ENCODE assay signal across 1 cellular context in genomic region chr16:89572478-89573205, GRCh38.
TF ChIP-seq lines count a peak whose summit lies in the region.

No MANE protein-coding gene starts in this region.

TF ChIP-seq in HepG2, 621 proteins besides CTCF, POLR2A, EP300 and RAD21 (continued from another document and continues in another):
- TF ChIP-seq ZNF281 (CRISPR knock-in tag; IDR thresholded peaks at IDR 0.05; ENCODE audit: borderline replicate concordance), result peak; percentile 91
- peak; percentile 97 for TF ChIP-seq ZNF687 (CRISPR knock-in tag; IDR thresholded peaks at IDR 0.05)
- TF ChIP-seq PBX3 (CRISPR knock-in tag; IDR thresholded peaks at IDR 0.05; ENCODE audit: borderline replicate concordance), result no peak
- TF ChIP-seq HDAC2 (CRISPR knock-in tag; IDR thresholded peaks at IDR 0.05), result 0 out of 2 replicates have a peak, but pooled peaks have one; percentile 87
- no peak for TF ChIP-seq HNRNPH1 (optimal IDR thresholded peaks at IDR 0.05; ENCODE audit: low read depth, low read length)
- peak; percentile 29; the same call in 1 of the 2 replicates for TF ChIP-seq ISL2 (CRISPR knock-in tag; IDR thresholded peaks at IDR 0.05)
- TF ChIP-seq HNF4A (CRISPR knock-in tag; IDR thresholded peaks at IDR 0.05), result peak; percentile 98
- peak; percentile 40; the same call in 1 of the 2 replicates for TF ChIP-seq ZNF768 (CRISPR knock-in tag; IDR thresholded peaks at IDR 0.05)
- TF ChIP-seq ZSCAN21 (CRISPR knock-in tag; IDR thresholded peaks at IDR 0.05; ENCODE audit: borderline replicate concordance), result no peak
- TF ChIP-seq ZNF274 (CRISPR knock-in tag; IDR thresholded peaks at IDR 0.05), result 0 out of 2 replicates have a peak, but pooled peaks have one; percentile 50
- no peak for TF ChIP-seq GZF1 (CRISPR knock-in tag; IDR thresholded peaks at IDR 0.05)
- TF ChIP-seq TFAP4 (IDR thresholded peaks at IDR 0.05; ENCODE audit: borderline replicate concordance, low read depth), result peak; percentile 94; the same call in 1 of the 2 replicates
- peak; percentile 94 for TF ChIP-seq PAXIP1 (CRISPR knock-in tag; conservative IDR thresholded peaks at IDR 0.05)
- TF ChIP-seq IRF9 (CRISPR knock-in tag; IDR thresholded peaks at IDR 0.05; ENCODE audit: borderline replicate concordance), result peak; percentile 9; the same call in 1 of the 2 replicates
- peak; percentile 66 for TF ChIP-seq UBTF (CRISPR knock-in tag; IDR thresholded peaks at IDR 0.05)
- peak; percentile 55 for TF ChIP-seq KDM2A (CRISPR knock-in tag; IDR thresholded peaks at IDR 0.05; ENCODE audit: borderline replicate concordance, low read depth)
- peak; percentile 69; the same call in 1 of the 2 replicates for TF ChIP-seq ZNF746 (CRISPR knock-in tag; IDR thresholded peaks at IDR 0.05)
- TF ChIP-seq ZMYM2 (CRISPR knock-in tag; IDR thresholded peaks at IDR 0.05), result peak; percentile 90
- TF ChIP-seq NFAT5 (CRISPR knock-in tag; IDR thresholded peaks at IDR 0.05), result 0 out of 2 replicates have a peak, but pooled peaks have one; percentile 24
- 0 out of 2 replicates have a peak, but pooled peaks have one; percentile 61 for TF ChIP-seq ZKSCAN5 (CRISPR knock-in tag; IDR thresholded peaks at IDR 0.05)
- no peak for TF ChIP-seq DBP (CRISPR knock-in tag; IDR thresholded peaks at IDR 0.05; ENCODE audit: not compliant biosample characterization)
- no peak; the same call in 1 of the 2 replicates for TF ChIP-seq MEIS1 (CRISPR knock-in tag; IDR thresholded peaks at IDR 0.05; ENCODE audit: borderline replicate concordance)
- no peak for TF ChIP-seq EEA1 (CRISPR knock-in tag; IDR thresholded peaks at IDR 0.05; ENCODE audit: borderline replicate concordance)
- TF ChIP-seq NR2F6 (IDR thresholded peaks at IDR 0.05), result no peak; the same call in 1 of the 2 replicates
- peak; percentile 49; the same call in 1 of the 2 replicates for TF ChIP-seq NR2F6 (CRISPR knock-in tag; IDR thresholded peaks at IDR 0.05)
- no peak for TF ChIP-seq E2F5 (CRISPR knock-in tag; conservative IDR thresholded peaks at IDR 0.05)
- no peak; the same call in 1 of the 2 replicates for TF ChIP-seq ZNF101 (CRISPR knock-in tag; IDR thresholded peaks at IDR 0.05; ENCODE audit: borderline replicate concordance, low read depth)
